ENCODE assay signal across 17 cellular contexts in genomic region chr11:70871881-70872280, GRCh38.
DNase-seq lines count a peak whose midpoint lies in the region; ATAC-seq, FAIRE-seq and TF ChIP-seq lines count a peak whose summit lies in the region.
"Had no signal": no experiment of that assay in that cellular context is flagged by ENCODE, and none has a peak within 500 bp of the region (broad histone marks: within the 10 kb centered on the region; RNA-seq: fewer than 3 reads in every experiment).

No MANE protein-coding gene starts in this region.

- intact Hi-C loops in HepG2 (cut with micrococcal nuclease; ENCODE audit: unreplicated experiment): no loop called here

- H3K4me3 Mint-ChIP-seq in endothelial cell (ENCODE audit: unreplicated experiment): peak overlapping the region; percentile 59
- H3K4me3 Mint-ChIP-seq in neural progenitor cell: no peak overlapping the region
- H3K4me3 Mint-ChIP-seq: activated naive CD4-positive, alpha-beta T cell treated with anti-CD3 and anti-CD28 coated beads, Interleukin-2, amount 10 ng/mL, durations not matched to agents 7 days and 5 days had no signal

- ATAC-seq in HepG2: no peak
- no peak for ATAC-seq in HG02623 (IDR thresholded peaks at IDR 0.05; ENCODE audit: unreplicated experiment)
- ATAC-seq: lower lobe of right lung had no signal

- CTCF ChIA-PET in HepG2 (lab: Yijun Ruan, JAX; ENCODE audit: low intra/inter-chr PET ratio, low total read pairs): no interaction called here

- POLR2A ChIA-PET in HepG2 (lab: Yijun Ruan, JAX): no interaction called here

- TF ChIP-seq EP300 in HepG2 (IDR thresholded peaks at IDR 0.05; ENCODE audit: low read depth in 2 of 2, low read length in 2 of 2) (no peak), HepG2 (CRISPR knock-in tag; IDR thresholded peaks at IDR 0.05; ENCODE audit: borderline replicate concordance) (no peak)

- DNase-seq in DMS79 treated with DMSO at 0.1 percent for 48 hours (lab: John Stamatoyannopoulos, UW) (peak; percentile 79), NCI-H2029 treated with DMSO at 0.1 percent for 48 hours (lab: John Stamatoyannopoulos, UW) (peak; percentile 18), endothelial cell (ENCODE audit: low spot score) (no peak), neural progenitor cell (ENCODE audit: low spot score) (no peak), HepG2 (ENCODE audit: low spot score) (no peak)
- no peak for DNase-seq in NK-92 treated with Interleukin-12 subunit alpha and Interleukin-12 subunit beta, amount 100 ng/mL, for 24 hours (lab: John Stamatoyannopoulos, UW)
- DNase-seq: activated CD4-positive, alpha-beta T cell treated with anti-CD3 and anti-CD28 coated beads for 48 hours; activated naive CD4-positive, alpha-beta T cell treated with anti-CD3 and anti-CD28 coated beads, Interleukin-2, amount 10 ng/mL, durations not matched to agents 7 days and 5 days; activated T-cell treated with anti-CD3 and anti-CD28 coated beads for 4 hours; BE2C; Karpas-422; lower lobe of right lung; naive B cell; NCI-H1694; stimulated activated CD4-positive, alpha-beta T cell treated with anti-CD3 and anti-CD28 coated beads, Interleukin-15, amount 100 ng/mL, for 24 hours had no signal

- no peak for TF ChIP-seq RAD21 in HepG2 (CRISPR knock-in tag; IDR thresholded peaks at IDR 0.05)

- H3K36me3 ChIP-seq in neural progenitor cell (no peaks in the 10 kb centered on the region), HepG2 (replicated peaks in 1 of 2; ENCODE audit: control insufficient read depth in 1 of 2, insufficient read depth in 2 of 2, low read length in 2 of 2) (peaks cover 7 to 13% of the 10 kb centered on the region in 2 experiments; a peak in 4 of 5 replicates)
- H3K36me3 ChIP-seq: BE2C, lower lobe of right lung, prostate gland had no signal

- H3K27me3 ChIP-seq in neural progenitor cell (no peaks in the 10 kb centered on the region), HepG2 (ENCODE audit: control insufficient read depth in 1 of 2, insufficient read depth in 2 of 2, low read length in 2 of 2) (no peaks in the 10 kb centered on the region)

- H3K4me3 ChIP-seq in neural progenitor cell (no peak overlapping the region), HepG2 (replicated peaks in 1 of 3; ENCODE audit: insufficient read depth in 1 of 3, low read depth in 2 of 3, low read length in 3 of 3) (no peak overlapping the region)
- H3K4me3 ChIP-seq: lower lobe of right lung, prostate gland had no signal

- in situ Hi-C loops in HepG2 (cut with HindIII; ENCODE audit: extremely low pct_ligation_motif_present, low pct_unique_long_range_greater_than_20kb): no loop called here

- 96% methylated on average over 12 of the region's 12 CpGs for WGBS in HepG2 (ENCODE audit: low lambda C conversion rate)

- H3K79me2 ChIP-seq in neural progenitor cell (ENCODE audit: low read depth) (no peaks in the 10 kb centered on the region), HepG2 (ENCODE audit: insufficient read depth, low read length) (no peaks in the 10 kb centered on the region)

- peaks cover 5% of the 10 kb centered on the region for H3K36me3 Mint-ChIP-seq in endothelial cell (ENCODE audit: low read depth, unreplicated experiment)
- no peaks in the 10 kb centered on the region for H3K36me3 Mint-ChIP-seq in neural progenitor cell
- H3K36me3 Mint-ChIP-seq: activated naive CD4-positive, alpha-beta T cell treated with anti-CD3 and anti-CD28 coated beads, Interleukin-2, amount 10 ng/mL, durations not matched to agents 7 days and 5 days; naive B cell had no signal

- H3K4me2 ChIP-seq in neural progenitor cell (no peak overlapping the region), HepG2 (ENCODE audit: low read depth, low read length) (no peak overlapping the region)

- H2AFZ ChIP-seq in neural progenitor cell (replicated peaks) (no peak overlapping the region), HepG2 (ENCODE audit: low read length) (no peak overlapping the region)

- H3K27me3 Mint-ChIP-seq in endothelial cell (ENCODE audit: unreplicated experiment) (peaks cover 15% of the 10 kb centered on the region), neural progenitor cell (ENCODE audit: insufficient read depth, low read depth) (peaks cover 8% of the 10 kb centered on the region)
- H3K27me3 Mint-ChIP-seq: activated naive CD4-positive, alpha-beta T cell treated with anti-CD3 and anti-CD28 coated beads, Interleukin-2, amount 10 ng/mL, durations not matched to agents 7 days and 5 days had no signal

- H3K4me1 Mint-ChIP-seq in endothelial cell (ENCODE audit: unreplicated experiment) (peaks cover 48% of the 10 kb centered on the region), neural progenitor cell (peaks cover 18% of the 10 kb centered on the region)
- H3K4me1 Mint-ChIP-seq: activated naive CD4-positive, alpha-beta T cell treated with anti-CD3 and anti-CD28 coated beads, Interleukin-2, amount 10 ng/mL, durations not matched to agents 7 days and 5 days had no signal

- H3K27ac Mint-ChIP-seq in endothelial cell (ENCODE audit: unreplicated experiment) (peak overlapping the region; percentile 100), neural progenitor cell (peak overlapping the region; percentile 6)
- H3K27ac Mint-ChIP-seq: activated naive CD4-positive, alpha-beta T cell treated with anti-CD3 and anti-CD28 coated beads, Interleukin-2, amount 10 ng/mL, durations not matched to agents 7 days and 5 days; naive B cell had no signal

- H3F3A ChIP-seq in neural progenitor cell (ENCODE audit: low read depth): no peaks in the 10 kb centered on the region

- TF ChIP-seq CTCF in endothelial cell (IDR thresholded peaks at IDR 0.05; ENCODE audit: unreplicated experiment) (no peak), neural progenitor cell (IDR thresholded peaks at IDR 0.05) (no peak), HepG2 (CRISPR knock-in tag; IDR thresholded peaks at IDR 0.05) (no peak)

- H3K9ac ChIP-seq in neural progenitor cell (no peak overlapping the region), HepG2 (ENCODE audit: insufficient read depth, low read depth, low read length) (no peak overlapping the region)

- FAIRE-seq in HepG2 (lab: Jason Lieb, UNC): no peak

- H3K9me3 ChIP-seq in neural progenitor cell (ENCODE audit: low read depth) (no peaks in the 10 kb centered on the region), HepG2 (ENCODE audit: low read length) (no peaks in the 10 kb centered on the region)
- H3K9me3 ChIP-seq: BE2C, lower lobe of right lung, prostate gland had no signal

- H3K27ac ChIP-seq in neural progenitor cell (no peak overlapping the region), HepG2 (ENCODE audit: extremely low read length, insufficient read depth, low read length) (no peak overlapping the region)
- H3K27ac ChIP-seq: lower lobe of right lung, prostate gland had no signal

- TF ChIP-seq POLR2A in HepG2 (IDR thresholded peaks at IDR 0.05; ENCODE audit: insufficient read depth in 1 of 2, low read depth in 2 of 2, low read length in 2 of 2): no peak

- H3K4me1 ChIP-seq in neural progenitor cell: peaks cover 12% of the 10 kb centered on the region
- H3K4me1 ChIP-seq in HepG2 (ENCODE audit: insufficient read depth, low read length): no peaks in the 10 kb centered on the region
- H3K4me1 ChIP-seq: BE2C, lower lobe of right lung, prostate gland had no signal

- no TSS peak for BruUV-seq in HepG2 (replicated peaks; lab: Mats Ljungman, UMichigan)

- H4K20me1 ChIP-seq in neural progenitor cell (ENCODE audit: low read depth): no peaks in the 10 kb centered on the region
- peaks cover 30% of the 10 kb centered on the region for H4K20me1 ChIP-seq in HepG2 (ENCODE audit: insufficient read depth, low read length)

- H3K9me3 Mint-ChIP-seq in endothelial cell (ENCODE audit: unreplicated experiment) (no peaks in the 10 kb centered on the region), neural progenitor cell (no peaks in the 10 kb centered on the region)
- H3K9me3 Mint-ChIP-seq: activated naive CD4-positive, alpha-beta T cell treated with anti-CD3 and anti-CD28 coated beads, Interleukin-2, amount 10 ng/mL, durations not matched to agents 7 days and 5 days had no signal

TF ChIP-seq in HepG2, 621 proteins besides CTCF, POLR2A, EP300 and RAD21:
- TF ChIP-seq PCBP2 (optimal IDR thresholded peaks at IDR 0.05; ENCODE audit: low read depth, low read length, poor library complexity, severe bottlenecking) (no peak), ZFP36L2 (CRISPR knock-in tag; IDR thresholded peaks at IDR 0.05) (no peak), ZBTB46 (CRISPR knock-in tag; IDR thresholded peaks at IDR 0.05; ENCODE audit: borderline replicate concordance) (no peak), RORA (CRISPR knock-in tag; IDR thresholded peaks at IDR 0.05) (no peak), ZFP41 (CRISPR knock-in tag; IDR thresholded peaks at IDR 0.05; ENCODE audit: borderline replicate concordance) (no peak), TGIF2 (CRISPR knock-in tag; IDR thresholded peaks at IDR 0.05) (no peak)
- TF ChIP-seq, protein P1, sequence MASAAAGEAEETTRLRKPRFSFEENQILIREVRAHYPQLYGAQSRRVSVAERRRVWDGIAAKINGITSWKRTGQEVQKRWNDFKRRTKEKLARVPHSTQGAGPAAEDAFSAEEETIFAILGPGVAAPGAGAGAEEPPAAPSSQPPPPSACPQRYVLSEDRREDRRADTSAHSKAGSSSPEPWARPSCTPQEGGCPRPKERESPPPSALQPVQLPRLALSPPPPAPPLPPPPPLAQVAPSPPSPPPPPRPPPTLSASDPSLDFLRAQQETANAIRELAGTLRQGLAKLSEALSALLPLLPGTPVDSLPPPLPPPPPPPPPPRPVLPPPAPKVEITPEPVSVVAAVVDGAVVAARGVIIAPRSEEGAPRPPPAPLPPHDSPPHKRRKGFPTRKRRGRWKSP (CRISPR knock-in tag; IDR thresholded peaks at IDR 0.05): no peak

Comparison
In these comparisons a context has a peak if more than half of its experiments do, and no peak if none do; other contexts are left out.
1. DNase-seq: peak in DMS79 treated with DMSO at 0.1 percent for 48 hours (single experiment) and NCI-H2029 treated with DMSO at 0.1 percent for 48 hours (single experiment); none in endothelial cell (single experiment), neural progenitor cell (single experiment), HepG2 (single experiment) and NK-92 treated with Interleukin-12 subunit alpha and Interleukin-12 subunit beta, amount 100 ng/mL, for 24 hours (single experiment).